Comparison of ENCODE assay signal across 1 cellular context in the genomic region with DNA sequence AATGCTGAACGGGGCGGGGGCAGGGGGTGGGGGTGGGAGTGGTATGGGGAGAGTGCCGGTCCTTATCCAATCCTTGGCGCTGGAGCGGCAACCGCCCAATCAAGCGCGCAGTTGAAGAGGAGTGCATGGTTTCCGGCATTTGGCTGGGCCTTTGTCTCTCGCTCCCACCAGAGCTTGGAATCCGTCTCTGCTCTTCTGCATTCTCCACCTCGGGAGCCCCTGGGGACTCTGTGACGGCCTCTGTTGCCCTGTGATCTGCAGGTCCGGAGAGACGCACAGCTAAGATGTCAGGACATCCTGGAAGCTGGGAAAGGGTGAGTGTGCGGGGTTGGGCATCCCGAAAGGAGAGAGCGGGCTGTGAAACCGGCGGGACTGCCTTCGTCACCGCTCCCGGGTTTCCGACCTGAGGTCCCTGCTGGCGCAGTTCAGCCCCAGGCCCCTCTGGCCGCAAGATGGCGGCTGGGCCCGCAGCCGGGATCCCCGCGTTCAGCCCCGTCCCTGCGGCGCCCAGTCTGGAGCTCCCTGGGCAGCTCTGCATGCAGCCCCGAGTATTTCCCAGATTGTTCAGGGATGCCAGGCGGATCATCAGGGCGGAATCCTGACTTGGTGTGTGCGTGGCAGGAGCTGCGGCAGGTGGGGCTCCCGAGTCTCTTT.
TF ChIP-seq lines count a peak whose summit lies in the region.

No MANE protein-coding gene starts in this region.

TF ChIP-seq in HEK293, 187 proteins besides CTCF, POLR2A, EP300 and RAD21 (continued from another document and continues in another):
- TF ChIP-seq ZBTB48 (tag by site-specific recombination; IDR thresholded peaks at IDR 0.05) (peak; percentile 67), ZSCAN23 (tag by site-specific recombination; IDR thresholded peaks at IDR 0.05) (no peak), KLF7 (tag by site-specific recombination; IDR thresholded peaks at IDR 0.05; ENCODE audit: borderline replicate concordance) (no peak), GLI4 (tag by site-specific recombination; IDR thresholded peaks at IDR 0.05) (no peak), WT1 (tag by site-specific recombination; IDR thresholded peaks at IDR 0.05) (no peak), REPIN1 (tag by site-specific recombination; IDR thresholded peaks at IDR 0.05; ENCODE audit: low read depth) (no peak), ZFHX2 (tag by site-specific recombination; conservative IDR thresholded peaks at IDR 0.05) (no peak), SP2 (tag by site-specific recombination; IDR thresholded peaks at IDR 0.05) (peak; percentile 63), EGR2 (tag by site-specific recombination; IDR thresholded peaks at IDR 0.05; ENCODE audit: low read depth) (no peak), ZNF843 (tag by site-specific recombination; IDR thresholded peaks at IDR 0.05) (no peak), ZXDB (tag by site-specific recombination; IDR thresholded peaks at IDR 0.05) (peak; percentile 86), ZNF10 (tag by site-specific recombination; IDR thresholded peaks at IDR 0.05) (0 out of 2 replicates have a peak, but pooled peaks have one; percentile 18), ZNF548 (tag by site-specific recombination; IDR thresholded peaks at IDR 0.05) (no peak), ZNF280C (tag by site-specific recombination; IDR thresholded peaks at IDR 0.05) (no peak), ZNF311 (tag by site-specific recombination; IDR thresholded peaks at IDR 0.05; ENCODE audit: borderline replicate concordance) (no peak), IKZF3 (tag by site-specific recombination; IDR thresholded peaks at IDR 0.05) (peak; percentile 68), YY1 (tag by site-specific recombination; IDR thresholded peaks at IDR 0.05) (peak; percentile 73), ZNF426 (tag by site-specific recombination; IDR thresholded peaks at IDR 0.05) (no peak), OSR2 (tag by site-specific recombination; IDR thresholded peaks at IDR 0.05) (no peak), ZSCAN18 (tag by site-specific recombination; IDR thresholded peaks at IDR 0.05) (no peak), ZNF133 (tag by site-specific recombination; IDR thresholded peaks at IDR 0.05) (no peak), KLF10 (tag by site-specific recombination; IDR thresholded peaks at IDR 0.05) (peak; percentile 49; the same call in 1 of the 2 replicates), HOXC10 (CRISPR knock-in tag; IDR thresholded peaks at IDR 0.05) (no peak), ZNF350 (tag by site-specific recombination; IDR thresholded peaks at IDR 0.05) (no peak), ZBTB1 (tag by site-specific recombination; IDR thresholded peaks at IDR 0.05) (no peak), ZNF610 (tag by site-specific recombination; IDR thresholded peaks at IDR 0.05; ENCODE audit: borderline replicate concordance) (no peak), ZEB2 (tag by site-specific recombination; IDR thresholded peaks at IDR 0.05) (no peak), ZNF221 (tag by site-specific recombination; IDR thresholded peaks at IDR 0.05; ENCODE audit: borderline replicate concordance) (no peak), SP7 (tag by site-specific recombination; IDR thresholded peaks at IDR 0.05) (peak; percentile 38; the same call in 1 of the 2 replicates), ZBTB11 (tag by site-specific recombination; conservative IDR thresholded peaks at IDR 0.05; ENCODE audit: low read depth) (peak; percentile 77), HIC1 (tag by site-specific recombination; IDR thresholded peaks at IDR 0.05) (no peak), ZNF701 (tag by site-specific recombination; IDR thresholded peaks at IDR 0.05) (no peak), SCRT2 (tag by site-specific recombination; IDR thresholded peaks at IDR 0.05) (no peak), ZNF174 (tag by site-specific recombination; IDR thresholded peaks at IDR 0.05) (no peak), ZBTB7A (tag by site-specific recombination; IDR thresholded peaks at IDR 0.05; ENCODE audit: low read depth) (no peak), ZNF274 (IDR thresholded peaks at IDR 0.05; ENCODE audit: low read length) (no peak), ZNF274 (tag by site-specific recombination; IDR thresholded peaks at IDR 0.05; ENCODE audit: borderline replicate concordance) (no peak), OVOL3 (tag by site-specific recombination; IDR thresholded peaks at IDR 0.05) (no peak), ZNF404 (tag by site-specific recombination; IDR thresholded peaks at IDR 0.05) (no peak), PRDM4 (tag by site-specific recombination; IDR thresholded peaks at IDR 0.05) (no peak), ZNF530 (tag by site-specific recombination; IDR thresholded peaks at IDR 0.05; ENCODE audit: low read depth) (no peak), ZNF394 (tag by site-specific recombination; IDR thresholded peaks at IDR 0.05; ENCODE audit: borderline replicate concordance) (no peak), ZNF48 (tag by site-specific recombination; IDR thresholded peaks at IDR 0.05) (no peak), ZNF514 (tag by site-specific recombination; IDR thresholded peaks at IDR 0.05) (no peak), ZNF571 (tag by site-specific recombination; IDR thresholded peaks at IDR 0.05) (no peak), ZBTB21 (tag by site-specific recombination; IDR thresholded peaks at IDR 0.05) (no peak), MEIS1 (CRISPR knock-in tag; IDR thresholded peaks at IDR 0.05; ENCODE audit: borderline replicate concordance) (no peak), ZNF621 (tag by site-specific recombination; IDR thresholded peaks at IDR 0.05) (no peak), ZNF23 (tag by site-specific recombination; IDR thresholded peaks at IDR 0.05; ENCODE audit: borderline replicate concordance) (no peak), ZNF660 (tag by site-specific recombination; IDR thresholded peaks at IDR 0.05) (no peak), HOXD13 (CRISPR knock-in tag; IDR thresholded peaks at IDR 0.05; ENCODE audit: borderline replicate concordance) (no peak), ZSCAN30 (tag by site-specific recombination; IDR thresholded peaks at IDR 0.05) (no peak), MYNN (tag by site-specific recombination; IDR thresholded peaks at IDR 0.05; ENCODE audit: borderline replicate concordance) (no peak), MZF1 (tag by site-specific recombination; IDR thresholded peaks at IDR 0.05; ENCODE audit: borderline replicate concordance) (no peak)
- TF ChIP-seq, protein P1, sequence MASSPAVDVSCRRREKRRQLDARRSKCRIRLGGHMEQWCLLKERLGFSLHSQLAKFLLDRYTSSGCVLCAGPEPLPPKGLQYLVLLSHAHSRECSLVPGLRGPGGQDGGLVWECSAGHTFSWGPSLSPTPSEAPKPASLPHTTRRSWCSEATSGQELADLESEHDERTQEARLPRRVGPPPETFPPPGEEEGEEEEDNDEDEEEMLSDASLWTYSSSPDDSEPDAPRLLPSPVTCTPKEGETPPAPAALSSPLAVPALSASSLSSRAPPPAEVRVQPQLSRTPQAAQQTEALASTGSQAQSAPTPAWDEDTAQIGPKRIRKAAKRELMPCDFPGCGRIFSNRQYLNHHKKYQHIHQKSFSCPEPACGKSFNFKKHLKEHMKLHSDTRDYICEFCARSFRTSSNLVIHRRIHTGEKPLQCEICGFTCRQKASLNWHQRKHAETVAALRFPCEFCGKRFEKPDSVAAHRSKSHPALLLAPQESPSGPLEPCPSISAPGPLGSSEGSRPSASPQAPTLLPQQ (tag by site-specific recombination; IDR thresholded peaks at IDR 0.05), result peak; percentile 66
- TF ChIP-seq, protein P2, sequence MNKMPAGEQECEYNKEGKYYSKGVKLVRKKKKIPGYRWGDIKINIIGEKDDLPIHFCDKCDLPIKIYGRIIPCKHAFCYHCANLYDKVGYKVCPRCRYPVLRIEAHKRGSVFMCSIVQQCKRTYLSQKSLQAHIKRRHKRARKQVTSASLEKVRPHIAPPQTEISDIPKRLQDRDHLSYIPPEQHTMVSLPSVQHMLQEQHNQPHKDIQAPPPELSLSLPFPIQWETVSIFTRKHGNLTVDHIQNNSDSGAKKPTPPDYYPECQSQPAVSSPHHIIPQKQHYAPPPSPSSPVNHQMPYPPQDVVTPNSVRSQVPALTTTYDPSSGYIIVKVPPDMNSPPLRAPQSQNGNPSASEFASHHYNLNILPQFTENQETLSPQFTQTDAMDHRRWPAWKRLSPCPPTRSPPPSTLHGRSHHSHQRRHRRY (tag by site-specific recombination; IDR thresholded peaks at IDR 0.05), result no peak
